8 cellular contexts compared by ENCODE assay signal in the genomic region with DNA sequence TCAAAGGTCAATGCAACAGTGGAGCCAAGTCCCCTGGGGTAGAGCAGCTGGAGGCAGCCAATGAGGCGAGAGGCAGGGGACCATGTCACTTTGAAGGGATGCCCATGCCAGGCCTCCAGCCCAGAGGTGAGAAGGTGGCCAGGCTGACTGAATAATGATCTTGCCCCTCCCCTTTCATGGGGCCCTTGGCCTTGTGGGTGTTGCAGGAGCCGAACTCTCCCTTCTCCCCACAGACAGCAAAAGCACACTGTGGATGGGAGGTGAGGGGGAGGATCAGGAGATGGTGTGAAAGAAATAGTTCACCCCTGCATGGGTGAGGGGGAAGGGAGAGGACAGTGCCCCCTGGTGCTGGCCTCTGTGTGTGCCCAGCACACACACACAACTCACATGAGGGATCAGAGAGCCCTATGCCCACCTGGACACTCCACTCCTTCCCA. TPM values are rescaled to one million over a fixed set of nuclear protein-coding genes. Genes with fewer than 3 reads are reported as not detected.
DNase-seq lines count a peak whose midpoint lies in the region; ATAC-seq and TF ChIP-seq lines count a peak whose summit lies in the region.

No MANE protein-coding gene starts in this region.

- H3K9me3 Mint-ChIP-seq in activated T-cell treated with anti-CD3 and anti-CD28 coated beads, Interleukin-2, amount 50 U/mL, for 4 hours, result no peaks in the 10 kb centered on the region
- no peaks in the 10 kb centered on the region for H3K9me3 Mint-ChIP-seq in T-helper 2 cell treated with Interferon-gamma antibody and Interleukin-4, amounts not matched to agents 5 μg/mL and 100 μg/mL, for 36 hours
- H3K9me3 Mint-ChIP-seq in stimulated activated effector memory CD8-positive, alpha-beta T cell treated with anti-CD3 and anti-CD28 coated beads, Interleukin-12 subunit alpha, Interleukin-12 subunit beta, amount 100 ng/mL, for 72 hours, result no peaks in the 10 kb centered on the region

- DNase-seq in activated T-cell treated with anti-CD3 and anti-CD28 coated beads, Interleukin-2, amount 50 U/mL, for 4 hours, result no peak
- DNase-seq in activated T-cell treated with anti-CD3 and anti-CD28 coated beads, Interleukin-2, amount 50 U/mL, for 1 hour, result no peak
- DNase-seq in T-helper 2 cell treated with Interferon-gamma antibody and Interleukin-4, amounts not matched to agents 5 μg/mL and 100 μg/mL, for 36 hours (ENCODE audit: low spot score), result peak; percentile 51
- DNase-seq in epithelial cell of proximal tubule (ENCODE audit: low read depth), result no peak
- peak in 1 of 2 donors; percentile 64 for DNase-seq in stimulated activated effector memory CD8-positive, alpha-beta T cell treated with anti-CD3 and anti-CD28 coated beads, Interleukin-12 subunit alpha, Interleukin-12 subunit beta, amount 100 ng/mL, for 72 hours (ENCODE audit: low spot score in 2 of 2)
- no peak for DNase-seq in NCI-H1105 treated with DMSO at 0.1 percent for 48 hours (lab: John Stamatoyannopoulos, UW)

- no peaks in the 10 kb centered on the region for H3K36me3 Mint-ChIP-seq in activated T-cell treated with anti-CD3 and anti-CD28 coated beads, Interleukin-2, amount 50 U/mL, for 4 hours (ENCODE audit: insufficient read depth)
- H3K36me3 Mint-ChIP-seq in T-helper 2 cell treated with Interferon-gamma antibody and Interleukin-4, amounts not matched to agents 5 μg/mL and 100 μg/mL, for 36 hours (ENCODE audit: low read depth), result no peaks in the 10 kb centered on the region
- peaks cover 35% of the 10 kb centered on the region for H3K36me3 Mint-ChIP-seq in stimulated activated effector memory CD8-positive, alpha-beta T cell treated with anti-CD3 and anti-CD28 coated beads, Interleukin-12 subunit alpha, Interleukin-12 subunit beta, amount 100 ng/mL, for 72 hours

- peaks cover 97% of the 10 kb centered on the region for H3K4me1 Mint-ChIP-seq in activated T-cell treated with anti-CD3 and anti-CD28 coated beads, Interleukin-2, amount 50 U/mL, for 4 hours (ENCODE audit: low read depth)
- peaks cover 65% of the 10 kb centered on the region for H3K4me1 Mint-ChIP-seq in T-helper 2 cell treated with Interferon-gamma antibody and Interleukin-4, amounts not matched to agents 5 μg/mL and 100 μg/mL, for 36 hours (ENCODE audit: low read depth)
- peaks cover 98% of the 10 kb centered on the region for H3K4me1 Mint-ChIP-seq in stimulated activated effector memory CD8-positive, alpha-beta T cell treated with anti-CD3 and anti-CD28 coated beads, Interleukin-12 subunit alpha, Interleukin-12 subunit beta, amount 100 ng/mL, for 72 hours

- H3K4me3 ChIP-seq in epithelial cell of proximal tubule (ENCODE audit: low read depth, low read length), result no peak overlapping the region

- peak overlapping the region; percentile 77 for H3K4me3 Mint-ChIP-seq in activated T-cell treated with anti-CD3 and anti-CD28 coated beads, Interleukin-2, amount 50 U/mL, for 4 hours
- no peak overlapping the region for H3K4me3 Mint-ChIP-seq in T-helper 2 cell treated with Interferon-gamma antibody and Interleukin-4, amounts not matched to agents 5 μg/mL and 100 μg/mL, for 36 hours
- H3K4me3 Mint-ChIP-seq in stimulated activated effector memory CD8-positive, alpha-beta T cell treated with anti-CD3 and anti-CD28 coated beads, Interleukin-12 subunit alpha, Interleukin-12 subunit beta, amount 100 ng/mL, for 72 hours, result peak overlapping the region; percentile 77

- no peak overlapping the region for H3K27ac Mint-ChIP-seq in T-helper 2 cell treated with Interferon-gamma antibody and Interleukin-4, amounts not matched to agents 5 μg/mL and 100 μg/mL, for 36 hours
- H3K27ac Mint-ChIP-seq in stimulated activated effector memory CD8-positive, alpha-beta T cell treated with anti-CD3 and anti-CD28 coated beads, Interleukin-12 subunit alpha, Interleukin-12 subunit beta, amount 100 ng/mL, for 72 hours, result peak overlapping the region; percentile 97

- no peaks in the 10 kb centered on the region for H3K27me3 Mint-ChIP-seq in activated T-cell treated with anti-CD3 and anti-CD28 coated beads, Interleukin-2, amount 50 U/mL, for 4 hours (ENCODE audit: low read depth)
- H3K27me3 Mint-ChIP-seq in T-helper 2 cell treated with Interferon-gamma antibody and Interleukin-4, amounts not matched to agents 5 μg/mL and 100 μg/mL, for 36 hours (ENCODE audit: low read depth), result peaks cover 12% of the 10 kb centered on the region

- ATAC-seq in activated T-cell treated with anti-CD3 and anti-CD28 coated beads, Interleukin-2, amount 50 U/mL, for 4 hours, result no peak
- ATAC-seq in stimulated activated effector memory CD8-positive, alpha-beta T cell treated with anti-CD3 and anti-CD28 coated beads, Interleukin-12 subunit alpha, Interleukin-12 subunit beta, amount 100 ng/mL, for 72 hours, result peak; percentile 1
- no peak for ATAC-seq in HG02840 (IDR thresholded peaks at IDR 0.05; ENCODE audit: low FRiP score, unreplicated experiment)
- no peak for ATAC-seq in HG02852 (IDR thresholded peaks at IDR 0.05; ENCODE audit: unreplicated experiment)

- TF ChIP-seq CTCF in epithelial cell of proximal tubule (conservative IDR thresholded peaks at IDR 0.05; ENCODE audit: low read depth, low read length), result peak; percentile 62

RNA-seq across cellular contexts. Expression of a gene that starts 15.8 kb away (rescaled TPM):
- 100 to 1,000 TPM in 2 of 3 donors, 10 to 100 TPM in 1; 77.8 to 111 (median 101) TPM for total RNA-seq in activated T-cell treated with anti-CD3 and anti-CD28 coated beads, Interleukin-2, amount 50 U/mL, for 4 hours
- total RNA-seq in epithelial cell of proximal tubule, result not detected in 2 replicates

RNA-seq across cellular contexts. Expression of a gene that starts 23.3 kb away (rescaled TPM):
- 10 to 100 TPM; 24.4 to 34.7 (median 24.6) TPM for total RNA-seq in activated T-cell treated with anti-CD3 and anti-CD28 coated beads, Interleukin-2, amount 50 U/mL, for 4 hours
- 1.3 and 4.2 TPM in 2 replicates for total RNA-seq in epithelial cell of proximal tubule

Comparison
In these comparisons a context has a peak if more than half of its experiments do, and no peak if none do; other contexts are left out.
1. RNA of a gene that starts 15.8 kb away (total RNA-seq): 77.8 to 111 TPM in activated T-cell treated with anti-CD3 and anti-CD28 coated beads, Interleukin-2, amount 50 U/mL, for 4 hours; not detected in epithelial cell of proximal tubule; every median in the first group is over 10 times any median in the second.